In the genomic region with DNA sequence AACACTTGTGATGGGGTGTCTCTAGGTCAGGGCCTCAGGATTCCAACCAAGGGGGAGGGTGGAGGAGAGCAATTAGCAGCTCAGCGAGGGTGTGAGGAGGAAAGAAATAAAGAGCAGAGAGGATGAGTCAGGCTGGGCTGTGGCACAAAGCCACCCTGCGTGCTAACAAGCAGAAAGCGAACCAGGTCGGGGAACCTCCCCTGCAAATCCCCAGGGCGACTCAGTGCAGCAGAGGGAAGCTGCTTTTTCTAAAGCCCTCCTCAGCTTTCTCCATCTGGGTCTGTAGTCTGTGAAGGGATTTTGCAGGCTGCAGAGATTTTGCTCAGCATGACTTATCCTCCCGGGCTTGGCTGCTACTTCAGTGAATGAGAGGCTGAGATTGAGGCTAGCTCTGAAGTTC, we compare ENCODE assay signal across 1 cellular context.
A peak's percentile ranks its signal among the peaks of the same experiment; 100 is the strongest.
TF ChIP-seq lines count a peak whose summit lies in the region.

No MANE protein-coding gene starts in this region.

TF ChIP-seq in K562, 482 proteins besides CTCF, POLR2A, EP300 and RAD21:
- TF ChIP-seq, protein P1, sequence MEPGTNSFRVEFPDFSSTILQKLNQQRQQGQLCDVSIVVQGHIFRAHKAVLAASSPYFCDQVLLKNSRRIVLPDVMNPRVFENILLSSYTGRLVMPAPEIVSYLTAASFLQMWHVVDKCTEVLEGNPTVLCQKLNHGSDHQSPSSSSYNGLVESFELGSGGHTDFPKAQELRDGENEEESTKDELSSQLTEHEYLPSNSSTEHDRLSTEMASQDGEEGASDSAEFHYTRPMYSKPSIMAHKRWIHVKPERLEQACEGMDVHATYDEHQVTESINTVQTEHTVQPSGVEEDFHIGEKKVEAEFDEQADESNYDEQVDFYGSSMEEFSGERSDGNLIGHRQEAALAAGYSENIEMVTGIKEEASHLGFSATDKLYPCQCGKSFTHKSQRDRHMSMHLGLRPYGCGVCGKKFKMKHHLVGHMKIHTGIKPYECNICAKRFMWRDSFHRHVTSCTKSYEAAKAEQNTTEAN (CRISPR knock-in tag; IDR thresholded peaks at IDR 0.05), result no peak
- TF ChIP-seq ZBED1 (IDR thresholded peaks at IDR 0.05) (no peak), ZBTB8A (IDR thresholded peaks at IDR 0.05; ENCODE audit: partially characterized antibody) (no peak), ARHGAP35 (IDR thresholded peaks at IDR 0.05; ENCODE audit: partially characterized antibody) (no peak), KDM1A (IDR thresholded peaks at IDR 0.05) (0 out of 4 replicates have a peak, but pooled peaks have one; percentile 8 to 22), ILF3 (IDR thresholded peaks at IDR 0.05; ENCODE audit: borderline replicate concordance) (no peak)
